Comparison of ENCODE assay signal across 9 cellular contexts in the genomic region with DNA sequence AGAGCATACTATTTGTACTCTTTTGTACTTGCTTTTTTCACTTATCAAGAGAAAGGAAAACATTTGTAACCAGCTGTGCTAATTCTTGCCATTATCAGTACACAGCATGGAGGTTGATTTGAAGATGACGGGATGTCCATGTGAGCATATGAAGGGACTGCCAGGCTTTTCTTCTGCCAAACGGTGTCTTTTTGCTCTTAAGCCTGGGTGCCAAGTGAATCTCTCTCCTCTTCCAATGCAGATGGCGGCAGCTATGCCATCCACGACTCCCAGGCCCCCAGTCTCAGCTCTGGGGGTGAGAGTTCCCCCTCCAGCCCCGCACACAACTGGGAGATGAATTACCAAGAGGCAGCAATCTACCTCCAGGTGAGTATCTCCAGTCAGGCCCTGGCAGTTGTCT. TPM values are rescaled to one million over a fixed set of nuclear protein-coding genes. Genes with fewer than 3 reads are reported as not detected.
A peak's percentile ranks its signal among the peaks of the same experiment; 100 is the strongest.
DNase-seq lines count a peak whose midpoint lies in the region; ATAC-seq and TF ChIP-seq lines count a peak whose summit lies in the region.
"Had no signal": no experiment of that assay in that cellular context is flagged by ENCODE, and none has a peak within 500 bp of the region (broad histone marks: within the 10 kb centered on the region; RNA-seq: fewer than 3 reads in every experiment).

No MANE protein-coding gene starts in this region.

- H3K27ac ChIP-seq in coronary artery, result peak overlapping the region; percentile 81 to 91

- intact Hi-C loops in CD14-positive monocyte (cut with micrococcal nuclease), result no loop called here

- H3K36me3 Mint-ChIP-seq in CD14-positive monocyte (peaks cover 23 to 61% of the 10 kb centered on the region in 2 donors), osteocyte (ENCODE audit: unreplicated experiment) (peaks cover 3% of the 10 kb centered on the region)

- no peak for ATAC-seq in HG03442 (IDR thresholded peaks at IDR 0.05; ENCODE audit: unreplicated experiment)

- H3K27ac Mint-ChIP-seq in CD14-positive monocyte (peak overlapping the region in 4 of 7 donors; percentile 25 to 84 (median 62)), osteocyte (ENCODE audit: unreplicated experiment) (peak overlapping the region; percentile 77)
- H3K27ac Mint-ChIP-seq: activated T-helper 2 cell treated with anti-CD3 and anti-CD28 coated beads, Interferon-gamma antibody, Interleukin-2, Interleukin-4, amounts not matched to agents 10 μg/mL and 5 μg/mL and 100 μg/mL, durations not matched to agents 14 hours and 24 hours and 36 hours had no signal

- H3K27me3 Mint-ChIP-seq in CD14-positive monocyte (ENCODE audit: low read depth in 3 of 3) (no peaks in the 10 kb centered on the region), osteocyte (ENCODE audit: unreplicated experiment) (no peaks in the 10 kb centered on the region)

- no peak overlapping the region for H3K4me3 Mint-ChIP-seq in CD14-positive monocyte
- no peak overlapping the region for H3K4me3 Mint-ChIP-seq in osteocyte (ENCODE audit: unreplicated experiment)

- H3K4me3 ChIP-seq in coronary artery, result no peak overlapping the region

- DNase-seq in CD14-positive monocyte (ENCODE audit: low spot score) (no peak), NCI-H345 (lab: John Stamatoyannopoulos, UW) (peak; percentile 19), coronary artery (ENCODE audit: low spot score) (no peak), osteocyte (ENCODE audit: extremely low spot score, unreplicated experiment) (no peak), DMS153 treated with DMSO at 0.1 percent for 48 hours (lab: John Stamatoyannopoulos, UW; ENCODE audit: unreplicated experiment) (no peak), NOMO-1 (lab: John Stamatoyannopoulos, UW; ENCODE audit: unreplicated experiment in 2 of 2) (no peak), NCI-H1694 (lab: John Stamatoyannopoulos, UW) (no peak)

- no peak for TF ChIP-seq CTCF in CD14-positive monocyte (IDR thresholded peaks at IDR 0.05)
- no peak for TF ChIP-seq CTCF in coronary artery (IDR thresholded peaks at IDR 0.05)
- no peak for TF ChIP-seq CTCF in osteocyte (IDR thresholded peaks at IDR 0.05)

- H3K4me1 Mint-ChIP-seq in CD14-positive monocyte (peaks cover 44% of the 10 kb centered on the region), osteocyte (ENCODE audit: unreplicated experiment) (peaks cover 27% of the 10 kb centered on the region)

- no peaks in the 10 kb centered on the region for H3K9me3 Mint-ChIP-seq in CD14-positive monocyte
- no peaks in the 10 kb centered on the region for H3K9me3 Mint-ChIP-seq in osteocyte (ENCODE audit: unreplicated experiment)

RNA-seq across cellular contexts. Expression of a gene that starts 38.9 kb away (rescaled TPM):
- 10 to 100 TPM; 20.4 to 34.9 TPM for polyA plus RNA-seq in CD14-positive monocyte
- 74.6 and 80.6 TPM in 2 replicates for total RNA-seq in osteocyte
